Comparison of ENCODE assay signal across 18 cellular contexts in genomic region chr3:185961675-185962232, GRCh38.
"Had no signal": no experiment of that assay in that cellular context is flagged by ENCODE, and none has a peak within 500 bp of the region (broad histone marks: within the 10 kb centered on the region; RNA-seq: fewer than 3 reads in every experiment).

No MANE protein-coding gene starts in this region.

- H3K27me3 ChIP-seq: brain microvascular endothelial cell, right atrium auricular region had no signal

- H3K27ac Mint-ChIP-seq: activated naive CD4-positive, alpha-beta T cell treated with anti-CD3 and anti-CD28 coated beads, Interleukin-2, amount 50 U/mL, for 24 hours; activated T-helper 2 cell treated with anti-CD3 and anti-CD28 coated beads, Interferon-gamma antibody, Interleukin-2, Interleukin-4, amounts not matched to agents 10 μg/mL and 5 μg/mL and 100 μg/mL, durations not matched to agents 14 hours and 24 hours and 36 hours; effector memory CD8-positive, alpha-beta T cell; nephron progenitor cell; progenitor cell of endocrine pancreas; T-helper 2 cell treated with Interferon-gamma antibody and Interleukin-4, amounts not matched to agents 5 μg/mL and 100 μg/mL, for 36 hours had no signal

- H3K36me3 ChIP-seq: brain microvascular endothelial cell, right atrium auricular region had no signal

- H3K27ac ChIP-seq: brain microvascular endothelial cell, right atrium auricular region had no signal

- DNase-seq: activated CD4-positive, CD25-positive, alpha-beta regulatory T cell treated with anti-CD3 and anti-CD28 coated beads, Interleukin-2, amount 50 U/mL, for 72 hours; activated CD8-positive, alpha-beta memory T cell treated with anti-CD3 and anti-CD28 coated beads for 24 hours; anterior cingulate cortex; brain microvascular endothelial cell; cerebellar nuclear complex; dermis blood vessel endothelial cell; effector memory CD8-positive, alpha-beta T cell; head of caudate nucleus; nephron progenitor cell; small intestine; stimulated activated naive CD4-positive, alpha-beta T cell; trophoblast cell had no signal

- H3K4me3 Mint-ChIP-seq: activated naive CD4-positive, alpha-beta T cell treated with anti-CD3 and anti-CD28 coated beads, Interleukin-2, amount 50 U/mL, for 24 hours; effector memory CD8-positive, alpha-beta T cell; nephron progenitor cell; T-helper 2 cell treated with Interferon-gamma antibody and Interleukin-4, amounts not matched to agents 5 μg/mL and 100 μg/mL, for 36 hours had no signal

- FAIRE-seq: frontal cortex, small intestine had no signal

- H3K27me3 Mint-ChIP-seq: activated naive CD4-positive, alpha-beta T cell treated with anti-CD3 and anti-CD28 coated beads, Interleukin-2, amount 50 U/mL, for 24 hours; progenitor cell of endocrine pancreas had no signal

- H3K4me1 ChIP-seq: right atrium auricular region had no signal

- H3K9me3 Mint-ChIP-seq: activated T-helper 2 cell treated with anti-CD3 and anti-CD28 coated beads, Interferon-gamma antibody, Interleukin-2, Interleukin-4, amounts not matched to agents 10 μg/mL and 5 μg/mL and 100 μg/mL, durations not matched to agents 14 hours and 24 hours and 36 hours; effector memory CD8-positive, alpha-beta T cell; T-helper 2 cell treated with Interferon-gamma antibody and Interleukin-4, amounts not matched to agents 5 μg/mL and 100 μg/mL, for 36 hours had no signal
